Comparison of ENCODE assay signal across 10 cellular contexts in the genomic region with DNA sequence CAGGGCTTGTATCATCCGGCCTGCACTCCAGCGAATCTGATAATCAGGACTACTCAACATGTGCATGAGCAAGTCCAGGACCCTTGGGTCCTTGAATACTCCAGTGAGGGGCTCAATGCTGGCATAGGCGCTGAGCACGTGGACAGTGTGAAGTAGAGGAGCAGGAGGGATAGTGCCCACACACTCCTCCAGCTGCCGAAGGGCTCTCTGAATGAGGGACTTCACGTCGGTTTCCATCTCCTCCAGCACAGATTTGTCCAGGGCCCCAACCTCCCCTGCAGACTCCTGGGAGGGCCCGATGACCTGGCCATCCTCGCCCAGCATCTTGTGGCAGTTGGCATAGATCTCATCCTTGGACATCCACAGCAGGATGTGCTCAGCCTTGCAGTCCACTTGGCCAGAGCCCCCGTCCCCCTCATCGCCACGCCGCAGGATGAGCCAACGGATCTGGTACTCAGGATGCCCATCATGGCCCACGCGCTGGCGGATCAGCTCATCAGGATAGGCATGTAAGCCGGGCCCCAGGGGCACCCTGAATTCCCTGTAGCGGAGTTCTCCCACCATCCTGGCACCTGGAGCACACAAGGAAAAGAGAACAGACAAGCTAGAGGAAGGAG. TPM values are rescaled to one million over a fixed set of nuclear protein-coding genes. Genes with fewer than 3 reads are reported as not detected.
A peak's percentile ranks its signal among the peaks of the same experiment; 100 is the strongest.
DNase-seq lines count a peak whose midpoint lies in the region; ATAC-seq lines count a peak whose summit lies in the region.
"Had no signal": no experiment of that assay in that cellular context is flagged by ENCODE, and none has a peak within 500 bp of the region (broad histone marks: within the 10 kb centered on the region; RNA-seq: fewer than 3 reads in every experiment).

No MANE protein-coding gene starts in this region.

- intact Hi-C loops in activated CD4-positive, alpha-beta T cell treated with anti-CD3 and anti-CD28 coated beads for 36 hours (cut with DNase I, micrococcal nuclease) = loop anchor here in 1 of 2 experiments (2.0 to 10.0 kb wide), 5 partner anchors 152 to 1268 kb away; partner anchors contain the start of genes POLH, PRICKLE4, TJAP1 and TOMM6
- intact Hi-C loops in activated T-helper 2 cell treated with anti-CD3 and anti-CD28 coated beads, Interferon-gamma antibody, Interleukin-2, Interleukin-4, amounts not matched to agents 10 μg/mL and 5 μg/mL and 100 μg/mL, durations not matched to agents 14 hours and 24 hours and 36 hours (cut with micrococcal nuclease) = loop anchor here (10.0 kb wide), 2 partner anchors 128 to 1488 kb away; partner anchors contain the start of gene CNPY3

- no peaks in the 10 kb centered on the region for H3K27me3 ChIP-seq in iPS-20b (ENCODE audit: insufficient read depth, low read length)

- H3K4me1 Mint-ChIP-seq in activated CD4-positive, alpha-beta T cell treated with anti-CD3 and anti-CD28 coated beads for 36 hours = peaks cover 32% of the 10 kb centered on the region
- H3K4me1 Mint-ChIP-seq in activated T-helper 2 cell treated with anti-CD3 and anti-CD28 coated beads, Interferon-gamma antibody, Interleukin-2, Interleukin-4, amounts not matched to agents 10 μg/mL and 5 μg/mL and 100 μg/mL, durations not matched to agents 14 hours and 24 hours and 36 hours (ENCODE audit: low read depth) = peaks cover 33% of the 10 kb centered on the region

- DNase-seq in activated CD4-positive, alpha-beta T cell treated with anti-CD3 and anti-CD28 coated beads for 36 hours = no peak
- DNase-seq in activated CD4-positive, alpha-beta T cell treated with anti-CD3 and anti-CD28 coated beads for 1 hour = no peak
- no peak for DNase-seq in activated T-helper 2 cell treated with anti-CD3 and anti-CD28 coated beads, Interferon-gamma antibody, Interleukin-2, Interleukin-4, amounts not matched to agents 10 μg/mL and 5 μg/mL and 100 μg/mL, durations not matched to agents 14 hours and 24 hours and 36 hours (ENCODE audit: low spot score)
- DNase-seq in substantia nigra (lab: John Stamatoyannopoulos, UW) (peak in 1 of 49 donors; percentile 9), NCI-H2107 (lab: John Stamatoyannopoulos, UW) (no peak), RKO (ENCODE audit: low spot score) (no peak)
- DNase-seq: central memory CD4-positive, alpha-beta T cell; NCI-H226 had no signal

- CTCF ChIA-PET in activated CD4-positive, alpha-beta T cell treated with anti-CD3 and anti-CD28 coated beads for 36 hours (lab: Charles Lee) = interaction anchor here (0.6 kb wide), 1 partner anchor 1251 kb away, joined by 4 read pairs; no protein-coding TSS in a partner anchor

- peak overlapping the region; percentile 79 for H3K4me3 ChIP-seq in iPS-20b (ENCODE audit: low read length)

- H3K9ac ChIP-seq in iPS-20b (ENCODE audit: low read depth, low read length) = peak overlapping the region; percentile 89; the same call in 1 of the 2 replicates

- H3K36me3 ChIP-seq in iPS-20b (ENCODE audit: insufficient read depth, low read depth, low read length) = peaks cover 44% of the 10 kb centered on the region

- no peaks in the 10 kb centered on the region for H3K27me3 Mint-ChIP-seq in activated CD4-positive, alpha-beta T cell treated with anti-CD3 and anti-CD28 coated beads for 36 hours
- no peaks in the 10 kb centered on the region for H3K27me3 Mint-ChIP-seq in activated T-helper 2 cell treated with anti-CD3 and anti-CD28 coated beads, Interferon-gamma antibody, Interleukin-2, Interleukin-4, amounts not matched to agents 10 μg/mL and 5 μg/mL and 100 μg/mL, durations not matched to agents 14 hours and 24 hours and 36 hours (ENCODE audit: low read depth)

- H3K27ac Mint-ChIP-seq in activated CD4-positive, alpha-beta T cell treated with anti-CD3 and anti-CD28 coated beads for 36 hours = peak overlapping the region; percentile 97
- H3K27ac Mint-ChIP-seq in activated T-helper 2 cell treated with anti-CD3 and anti-CD28 coated beads, Interferon-gamma antibody, Interleukin-2, Interleukin-4, amounts not matched to agents 10 μg/mL and 5 μg/mL and 100 μg/mL, durations not matched to agents 14 hours and 24 hours and 36 hours = peak overlapping the region; percentile 98

- POLR2A ChIA-PET in activated CD4-positive, alpha-beta T cell treated with anti-CD3 and anti-CD28 coated beads for 36 hours (lab: Charles Lee) = no interaction called here

- peaks cover 9% of the 10 kb centered on the region for H3K4me1 ChIP-seq in iPS-20b (ENCODE audit: insufficient read depth, low read length)

- H3K27ac ChIP-seq in iPS-20b (ENCODE audit: low read length) = no peak overlapping the region
- peak overlapping the region; percentile 12 for H3K27ac ChIP-seq in substantia nigra (ENCODE audit: low read depth, low read length, poor library complexity, severe bottlenecking)

- H3K9me3 ChIP-seq in iPS-20b (ENCODE audit: insufficient read depth, low read depth, low read length) = no peaks in the 10 kb centered on the region

- no peak for ATAC-seq in activated CD4-positive, alpha-beta T cell treated with anti-CD3 and anti-CD28 coated beads for 36 hours
- no peak for ATAC-seq in GM18858 (IDR thresholded peaks at IDR 0.05; ENCODE audit: unreplicated experiment)

- H3K4me3 Mint-ChIP-seq in activated CD4-positive, alpha-beta T cell treated with anti-CD3 and anti-CD28 coated beads for 36 hours = peak overlapping the region; percentile 99
- peak overlapping the region; percentile 100 for H3K4me3 Mint-ChIP-seq in activated T-helper 2 cell treated with anti-CD3 and anti-CD28 coated beads, Interferon-gamma antibody, Interleukin-2, Interleukin-4, amounts not matched to agents 10 μg/mL and 5 μg/mL and 100 μg/mL, durations not matched to agents 14 hours and 24 hours and 36 hours (ENCODE audit: low read depth)

- H3K36me3 Mint-ChIP-seq in activated CD4-positive, alpha-beta T cell treated with anti-CD3 and anti-CD28 coated beads for 36 hours (ENCODE audit: low read depth) = peaks cover 35% of the 10 kb centered on the region
- peaks cover 60% of the 10 kb centered on the region for H3K36me3 Mint-ChIP-seq in activated T-helper 2 cell treated with anti-CD3 and anti-CD28 coated beads, Interferon-gamma antibody, Interleukin-2, Interleukin-4, amounts not matched to agents 10 μg/mL and 5 μg/mL and 100 μg/mL, durations not matched to agents 14 hours and 24 hours and 36 hours (ENCODE audit: low read depth)

- H3K9me3 Mint-ChIP-seq in activated CD4-positive, alpha-beta T cell treated with anti-CD3 and anti-CD28 coated beads for 36 hours (ENCODE audit: low read depth) = no peaks in the 10 kb centered on the region
- H3K9me3 Mint-ChIP-seq in activated T-helper 2 cell treated with anti-CD3 and anti-CD28 coated beads, Interferon-gamma antibody, Interleukin-2, Interleukin-4, amounts not matched to agents 10 μg/mL and 5 μg/mL and 100 μg/mL, durations not matched to agents 14 hours and 24 hours and 36 hours = no peaks in the 10 kb centered on the region

RNA-seq across cellular contexts. Expression of gene CUL7, which starts 1.3 kb away (rescaled TPM):
- total RNA-seq in activated CD4-positive, alpha-beta T cell treated with anti-CD3 and anti-CD28 coated beads for 36 hours = 10 to 100 TPM; 16.3 to 18.0 TPM
- total RNA-seq in activated T-helper 2 cell treated with anti-CD3 and anti-CD28 coated beads, Interferon-gamma antibody, Interleukin-2, Interleukin-4, amounts not matched to agents 10 μg/mL and 5 μg/mL and 100 μg/mL, durations not matched to agents 14 hours and 24 hours and 36 hours = 26.0 and 27.3 TPM in 2 replicates

RNA-seq across cellular contexts. Expression of gene MRPL2, which starts 6.9 kb away (rescaled TPM):
- total RNA-seq in activated CD4-positive, alpha-beta T cell treated with anti-CD3 and anti-CD28 coated beads for 36 hours = 100 to 1,000 TPM in 1 of 2 experiments, 10 to 100 TPM in 1; 93.9 to 110 TPM
- total RNA-seq in activated T-helper 2 cell treated with anti-CD3 and anti-CD28 coated beads, Interferon-gamma antibody, Interleukin-2, Interleukin-4, amounts not matched to agents 10 μg/mL and 5 μg/mL and 100 μg/mL, durations not matched to agents 14 hours and 24 hours and 36 hours = 76.0 and 76.6 TPM in 2 replicates

RNA-seq across cellular contexts. Expression of gene KLC4, which starts 7.1 kb away (rescaled TPM):
- 10 to 100 TPM in 1 of 2 experiments, 1 to 10 TPM in 1; 10.0 to 10.1 TPM for total RNA-seq in activated CD4-positive, alpha-beta T cell treated with anti-CD3 and anti-CD28 coated beads for 36 hours
- total RNA-seq in activated T-helper 2 cell treated with anti-CD3 and anti-CD28 coated beads, Interferon-gamma antibody, Interleukin-2, Interleukin-4, amounts not matched to agents 10 μg/mL and 5 μg/mL and 100 μg/mL, durations not matched to agents 14 hours and 24 hours and 36 hours = 11.7 and 14.1 TPM in 2 replicates

RNA-seq across cellular contexts. Expression of gene PTK7, which starts 23.8 kb away (rescaled TPM):
- total RNA-seq in activated CD4-positive, alpha-beta T cell treated with anti-CD3 and anti-CD28 coated beads for 36 hours = 1 to 10 TPM; 4.1 to 4.6 TPM
- 3.7 TPM in 2 replicates for total RNA-seq in activated T-helper 2 cell treated with anti-CD3 and anti-CD28 coated beads, Interferon-gamma antibody, Interleukin-2, Interleukin-4, amounts not matched to agents 10 μg/mL and 5 μg/mL and 100 μg/mL, durations not matched to agents 14 hours and 24 hours and 36 hours

RNA-seq across cellular contexts. Expression of gene RRP36, which starts 30.9 kb away (rescaled TPM):
- total RNA-seq in activated CD4-positive, alpha-beta T cell treated with anti-CD3 and anti-CD28 coated beads for 36 hours = 10 to 100 TPM; 45.8 to 48.1 TPM
- 71.4 and 78.4 TPM in 2 replicates for total RNA-seq in activated T-helper 2 cell treated with anti-CD3 and anti-CD28 coated beads, Interferon-gamma antibody, Interleukin-2, Interleukin-4, amounts not matched to agents 10 μg/mL and 5 μg/mL and 100 μg/mL, durations not matched to agents 14 hours and 24 hours and 36 hours
